In the genomic region with DNA sequence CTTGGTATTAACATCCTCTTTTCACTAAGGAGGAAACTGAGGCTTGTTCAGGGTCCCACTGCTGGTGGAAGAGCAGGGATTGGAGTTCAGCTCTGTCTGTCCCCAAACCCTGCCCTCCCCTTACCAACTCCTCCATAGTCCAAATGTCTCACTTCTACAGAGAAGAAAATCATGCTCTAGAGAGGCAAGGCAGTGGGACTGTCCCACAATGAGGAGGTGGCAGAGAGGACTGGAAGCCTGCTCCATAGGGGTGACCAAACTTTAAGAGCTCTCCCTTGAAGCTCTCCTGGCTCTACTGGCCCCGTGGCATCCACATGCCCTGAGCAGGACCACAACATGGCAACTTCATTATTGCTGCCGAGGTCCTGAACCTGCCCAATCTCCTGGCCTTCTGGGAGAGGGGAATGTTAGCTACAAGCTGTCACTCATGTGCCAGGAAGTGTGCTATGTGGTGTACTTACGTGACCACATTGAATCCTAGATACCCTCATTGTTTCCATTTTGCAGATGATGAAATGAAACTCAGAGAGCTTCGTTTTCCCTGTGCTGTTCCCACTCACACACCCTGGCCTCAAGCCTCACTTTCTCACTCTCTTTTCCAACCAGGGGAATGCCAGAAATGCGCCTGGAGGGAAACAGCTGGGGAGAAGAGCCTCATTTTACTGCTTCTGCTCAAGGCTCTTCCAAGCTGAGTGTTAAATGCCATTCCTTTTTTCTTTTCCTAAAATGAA, we compare ENCODE assay signal across 1 cellular context.
TF ChIP-seq lines count a peak whose summit lies in the region.

No MANE protein-coding gene starts in this region.

TF ChIP-seq in GM23338, 12 proteins besides CTCF, POLR2A, EP300 and RAD21 (continued from another document):
- TF ChIP-seq JUNB (IDR thresholded peaks at IDR 0.05; ENCODE audit: unreplicated experiment) (no peak), ZNF331 (CRISPR knock-in tag; IDR thresholded peaks at IDR 0.05; ENCODE audit: low read depth) (no peak), POLR2AphosphoS5 (IDR thresholded peaks at IDR 0.05; ENCODE audit: low read depth) (no peak)
